In the genomic region with DNA sequence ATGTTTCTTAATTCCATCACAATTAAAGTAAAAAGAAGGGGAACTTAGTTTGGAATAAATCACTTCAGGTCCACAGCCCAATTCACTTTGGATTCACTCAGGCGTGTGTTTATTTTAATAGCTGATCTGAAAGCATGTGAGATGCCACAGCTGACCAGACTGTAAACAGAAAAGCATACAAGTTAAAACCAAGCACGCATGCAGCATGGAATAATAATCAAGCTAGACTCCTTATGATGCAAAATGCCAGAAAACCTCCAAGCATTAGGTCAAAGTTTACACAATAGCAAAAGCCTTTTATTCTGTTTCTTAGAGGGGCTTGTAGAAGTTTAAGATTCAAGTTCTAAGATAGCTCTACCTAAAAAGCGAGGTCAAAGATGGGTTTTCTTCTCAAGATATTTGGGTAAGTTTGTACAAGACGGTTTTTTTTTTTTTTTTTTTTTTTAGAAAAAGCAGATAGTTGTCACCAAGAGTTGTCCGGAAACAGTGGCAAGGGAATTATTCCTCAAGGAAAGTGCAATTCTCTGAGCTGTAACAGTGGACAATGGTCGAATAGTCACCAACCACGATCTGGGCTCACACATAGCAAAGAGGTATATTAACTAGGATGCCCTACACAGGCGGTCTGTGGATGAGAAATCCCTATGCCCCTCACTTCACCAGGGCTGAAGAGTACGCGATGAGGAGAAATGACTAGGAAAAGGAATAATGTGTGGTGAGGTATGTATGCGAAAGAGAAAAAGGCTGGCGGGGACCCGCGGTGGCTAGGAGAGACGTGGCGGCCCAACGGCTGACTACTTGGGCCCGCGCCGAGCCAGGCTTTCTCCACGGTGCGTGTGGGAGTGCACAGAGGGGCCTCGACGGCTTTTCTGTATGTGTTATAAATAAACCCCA, we compare ENCODE assay signal across 8 cellular contexts. TPM values are rescaled to one million over a fixed set of nuclear protein-coding genes. Genes with fewer than 3 reads are reported as not detected.
A peak's percentile ranks its signal among the peaks of the same experiment; 100 is the strongest.
DNase-seq lines count a peak whose midpoint lies in the region; ATAC-seq and TF ChIP-seq lines count a peak whose summit lies in the region.

No MANE protein-coding gene starts in this region.

- H3K4me3 ChIP-seq in endocrine pancreas (ENCODE audit: control insufficient read depth, insufficient read depth, low read length) (peak overlapping the region; percentile 69), urinary bladder (ENCODE audit: low read depth, low read length) (peak overlapping the region; percentile 65)

- H3K4me3 Mint-ChIP-seq in activated T-cell treated with anti-CD3 and anti-CD28 coated beads, Interleukin-2, amount 50 U/mL, for 72 hours: peak overlapping the region; percentile 31 to 47
- H3K4me3 Mint-ChIP-seq in mesothelial cell of epicardium: peak overlapping the region; percentile 89

- H3K36me3 Mint-ChIP-seq in activated T-cell treated with anti-CD3 and anti-CD28 coated beads, Interleukin-2, amount 50 U/mL, for 72 hours (ENCODE audit: insufficient read depth in 2 of 2): peaks cover 0 to 2% of the 10 kb centered on the region in 2 donors
- H3K36me3 Mint-ChIP-seq in mesothelial cell of epicardium: no peaks in the 10 kb centered on the region

- no peak for ATAC-seq in activated T-cell treated with anti-CD3 and anti-CD28 coated beads, Interleukin-2, amount 50 U/mL, for 72 hours (replicated peaks in 1 of 2)

- TF ChIP-seq CTCF in mesothelial cell of epicardium (IDR thresholded peaks at IDR 0.05; ENCODE audit: unreplicated experiment): no peak

- no peak overlapping the region for H3K9ac ChIP-seq in endocrine pancreas (ENCODE audit: control insufficient read depth, insufficient read depth, low read length)

- H3K4me1 Mint-ChIP-seq in activated T-cell treated with anti-CD3 and anti-CD28 coated beads, Interleukin-2, amount 50 U/mL, for 72 hours (ENCODE audit: low read depth): no peaks in the 10 kb centered on the region
- peaks cover 8% of the 10 kb centered on the region for H3K4me1 Mint-ChIP-seq in mesothelial cell of epicardium

- DNase-seq in activated T-cell treated with anti-CD3 and anti-CD28 coated beads, Interleukin-2, amount 50 U/mL, for 72 hours: no peak
- DNase-seq in activated T-cell treated with anti-CD3 and anti-CD28 coated beads, Interleukin-2, amount 50 U/mL, for 1 hour: no peak
- DNase-seq in mesothelial cell of epicardium (ENCODE audit: low spot score in 2 of 2, unreplicated experiment in 2 of 2): no peak
- DNase-seq in activated effector memory CD4-positive, alpha-beta T cell treated with Interleukin-2 at 50 U/mL for 16 hours: no peak
- no peak for DNase-seq in NCI-H748 treated with DMSO at 0.1 percent for 48 hours (lab: John Stamatoyannopoulos, UW)
- no peak for DNase-seq in stimulated activated CD4-positive, alpha-beta T cell treated with anti-CD3 and anti-CD28 coated beads, Interleukin-1b, Interleukin-23, amount 100 ng/mL, for 48 hours

- peaks cover 58% of the 10 kb centered on the region for H3K27me3 Mint-ChIP-seq in activated T-cell treated with anti-CD3 and anti-CD28 coated beads, Interleukin-2, amount 50 U/mL, for 72 hours (ENCODE audit: low read depth)
- no peaks in the 10 kb centered on the region for H3K27me3 Mint-ChIP-seq in mesothelial cell of epicardium (ENCODE audit: low read depth)

- peaks cover 0 to 4% of the 10 kb centered on the region in 2 donors for H3K9me3 Mint-ChIP-seq in activated T-cell treated with anti-CD3 and anti-CD28 coated beads, Interleukin-2, amount 50 U/mL, for 72 hours
- H3K9me3 Mint-ChIP-seq in mesothelial cell of epicardium: peaks cover 14% of the 10 kb centered on the region

- no peaks in the 10 kb centered on the region for H3K9me3 ChIP-seq in endocrine pancreas (ENCODE audit: control insufficient read depth, low read length)

- WGBS in urinary bladder: 12% methylated on average over 24 of the region's 24 CpGs

- H3K36me3 ChIP-seq in endocrine pancreas (ENCODE audit: control insufficient read depth, insufficient read depth, low read length) (no peaks in the 10 kb centered on the region), urinary bladder (ENCODE audit: insufficient read depth) (no peaks in the 10 kb centered on the region)

- no peak overlapping the region for H3K27ac Mint-ChIP-seq in activated T-cell treated with anti-CD3 and anti-CD28 coated beads, Interleukin-2, amount 50 U/mL, for 72 hours
- H3K27ac Mint-ChIP-seq in mesothelial cell of epicardium: no peak overlapping the region

- H3K27me3 ChIP-seq in endocrine pancreas (ENCODE audit: control insufficient read depth, insufficient read depth, low read length): no peaks in the 10 kb centered on the region

- H3K27ac ChIP-seq in urinary bladder (ENCODE audit: low read depth): peak overlapping the region; percentile 48

- H3K4me1 ChIP-seq in endocrine pancreas (ENCODE audit: control insufficient read depth, insufficient read depth, low read length) (no peaks in the 10 kb centered on the region), urinary bladder (ENCODE audit: insufficient read depth) (no peaks in the 10 kb centered on the region)

RNA-seq across cellular contexts. Expression of gene PRRG1, which starts 0.7 kb away (rescaled TPM):
- not detected for total RNA-seq in activated T-cell treated with anti-CD3 and anti-CD28 coated beads, Interleukin-2, amount 50 U/mL, for 72 hours
- 8.3 to 10.1 TPM (median 8.5 TPM) in 3 replicates for total RNA-seq in mesothelial cell of epicardium
- total RNA-seq in urinary bladder: 15.6 TPM
- 6.9 TPM for polyA plus RNA-seq in urinary bladder
